In genomic region chr15:100083572-100083971, GRCh38 we compare ENCODE assay signal across 25 cellular contexts.
A peak's percentile ranks its signal among the peaks of the same experiment; 100 is the strongest.
DNase-seq lines count a peak whose midpoint lies in the region; ATAC-seq and TF ChIP-seq lines count a peak whose summit lies in the region.
"Had no signal": no experiment of that assay in that cellular context is flagged by ENCODE, and none has a peak within 500 bp of the region (broad histone marks: within the 10 kb centered on the region; RNA-seq: fewer than 3 reads in every experiment).

No MANE protein-coding gene starts in this region.

- TF ChIP-seq POLR2A in erythroblast (IDR thresholded peaks at IDR 0.05; ENCODE audit: low read length): no peak

- H3K36me3 Mint-ChIP-seq in activated CD4-positive, alpha-beta T cell treated with anti-CD3 and anti-CD28 coated beads, Interleukin-2, amount 10 ng/mL, durations not matched to agents 24 days and 14 days (ENCODE audit: low read depth): no peaks in the 10 kb centered on the region
- H3K36me3 Mint-ChIP-seq: natural killer cell treated with Interleukin-12 subunit alpha and Interleukin-12 subunit beta and Interleukin-15 and Interleukin-18, amount 100 ng/mL, for 72 hours; stimulated activated memory B cell treated with anti-CD40 and anti-IgM and Interleukin-4, amounts not matched to agents 10 μg/mL and 1 μg/mL and 100 μg/mL, for 72 hours had no signal

- no peak overlapping the region for H3K4me3 Mint-ChIP-seq in activated CD4-positive, alpha-beta T cell treated with anti-CD3 and anti-CD28 coated beads, Interleukin-2, amount 10 ng/mL, durations not matched to agents 24 days and 14 days
- H3K4me3 Mint-ChIP-seq: activated CD4-positive, alpha-beta T cell treated with anti-CD3 and anti-CD28 coated beads, Interleukin-2, amount 10 ng/mL, durations not matched to agents 7 days and 5 days; activated naive CD4-positive, alpha-beta T cell treated with anti-CD3 and anti-CD28 coated beads, Interleukin-2, amount 50 U/mL, for 24 hours; activated T-helper 1 cell treated with anti-CD3 and anti-CD28 coated beads, Interleukin-12 subunit alpha, Interleukin-12 subunit beta, Interleukin-2, Interleukin-4 antibody, amounts not matched to agents 30 ng/mL and 10 ng/mL and 1 ng/mL, durations not matched to agents 14 hours and 24 hours and 36 hours; effector memory CD8-positive, alpha-beta T cell; natural killer cell treated with Interleukin-12 subunit alpha and Interleukin-12 subunit beta and Interleukin-15 and Interleukin-18, amount 100 ng/mL, for 72 hours; stimulated activated memory B cell treated with anti-CD40 and anti-IgM and Interleukin-4, amounts not matched to agents 10 μg/mL and 1 μg/mL and 100 μg/mL, for 72 hours; T-helper 17 cell had no signal

- ATAC-seq in left cardiac atrium (peak; percentile 79 to 92), GM21723 (IDR thresholded peaks at IDR 0.05; ENCODE audit: unreplicated experiment) (no peak)
- ATAC-seq: effector memory CD8-positive, alpha-beta T cell; natural killer cell treated with Interleukin-12 subunit alpha and Interleukin-12 subunit beta and Interleukin-15 and Interleukin-18, amount 100 ng/mL, for 72 hours; stimulated activated memory B cell treated with anti-CD40 and anti-IgM and Interleukin-4, amounts not matched to agents 10 μg/mL and 1 μg/mL and 100 μg/mL, for 72 hours; T-helper 17 cell had no signal

- in situ Hi-C loops in ACHN (cut with HindIII; ENCODE audit: low pct_ligation_motif_present, low pct_unique_long_range_greater_than_20kb, low sequenced_read_pairs): no loop called here

- H3K4me1 Mint-ChIP-seq in activated CD4-positive, alpha-beta T cell treated with anti-CD3 and anti-CD28 coated beads, Interleukin-2, amount 10 ng/mL, durations not matched to agents 24 days and 14 days: no peaks in the 10 kb centered on the region
- H3K4me1 Mint-ChIP-seq: activated CD4-positive, alpha-beta T cell treated with anti-CD3 and anti-CD28 coated beads, Interleukin-2, amount 10 ng/mL, durations not matched to agents 7 days and 5 days; activated naive CD4-positive, alpha-beta T cell treated with anti-CD3 and anti-CD28 coated beads, Interleukin-2, amount 50 U/mL, for 24 hours; stimulated activated memory B cell treated with anti-CD40 and anti-IgM and Interleukin-4, amounts not matched to agents 10 μg/mL and 1 μg/mL and 100 μg/mL, for 72 hours; T-helper 17 cell had no signal

- no peak overlapping the region for H3K27ac Mint-ChIP-seq in activated CD4-positive, alpha-beta T cell treated with anti-CD3 and anti-CD28 coated beads, Interleukin-2, amount 10 ng/mL, durations not matched to agents 24 days and 14 days
- H3K27ac Mint-ChIP-seq: activated CD4-positive, alpha-beta T cell treated with anti-CD3 and anti-CD28 coated beads, Interleukin-2, amount 10 ng/mL, durations not matched to agents 7 days and 5 days; activated naive CD4-positive, alpha-beta T cell treated with anti-CD3 and anti-CD28 coated beads, Interleukin-2, amount 50 U/mL, for 24 hours; activated T-helper 1 cell treated with anti-CD3 and anti-CD28 coated beads, Interleukin-12 subunit alpha, Interleukin-12 subunit beta, Interleukin-2, Interleukin-4 antibody, amounts not matched to agents 30 ng/mL and 10 ng/mL and 1 ng/mL, durations not matched to agents 14 hours and 24 hours and 36 hours; effector memory CD8-positive, alpha-beta T cell; natural killer cell treated with Interleukin-12 subunit alpha and Interleukin-12 subunit beta and Interleukin-15 and Interleukin-18, amount 100 ng/mL, for 72 hours; stimulated activated memory B cell treated with anti-CD40 and anti-IgM and Interleukin-4, amounts not matched to agents 10 μg/mL and 1 μg/mL and 100 μg/mL, for 72 hours; T-helper 17 cell had no signal

- H3K9me3 Mint-ChIP-seq in activated CD4-positive, alpha-beta T cell treated with anti-CD3 and anti-CD28 coated beads, Interleukin-2, amount 10 ng/mL, durations not matched to agents 24 days and 14 days: no peaks in the 10 kb centered on the region
- H3K9me3 Mint-ChIP-seq: activated CD4-positive, alpha-beta T cell treated with anti-CD3 and anti-CD28 coated beads, Interleukin-2, amount 10 ng/mL, durations not matched to agents 7 days and 5 days; activated naive CD4-positive, alpha-beta T cell treated with anti-CD3 and anti-CD28 coated beads, Interleukin-2, amount 50 U/mL, for 24 hours; activated T-helper 1 cell treated with anti-CD3 and anti-CD28 coated beads, Interleukin-12 subunit alpha, Interleukin-12 subunit beta, Interleukin-2, Interleukin-4 antibody, amounts not matched to agents 30 ng/mL and 10 ng/mL and 1 ng/mL, durations not matched to agents 14 hours and 24 hours and 36 hours; natural killer cell treated with Interleukin-12 subunit alpha and Interleukin-12 subunit beta and Interleukin-15 and Interleukin-18, amount 100 ng/mL, for 72 hours had no signal

- peak; percentile 25 for DNase-seq in activated CD4-positive, alpha-beta T cell treated with anti-CD3 and anti-CD28 coated beads, Interleukin-2, amount 10 ng/mL, durations not matched to agents 24 days and 14 days
- no peak for DNase-seq in activated CD4-positive, alpha-beta T cell treated with anti-CD3 and anti-CD28 coated beads for 48 hours
- DNase-seq in left cardiac atrium: no peak
- DNase-seq in posterior vena cava (ENCODE audit: low spot score): peak; percentile 18
- DNase-seq in ACHN: no peak
- DNase-seq in NCI-H2171 treated with DMSO at 0.1 percent for 48 hours (lab: John Stamatoyannopoulos, UW): no peak
- DNase-seq in erythroblast (lab: John Stamatoyannopoulos, UW): no peak
- DNase-seq: activated CD4-positive, alpha-beta T cell treated with anti-CD3 and anti-CD28 coated beads, Interleukin-2, amount 10 ng/mL, durations not matched to agents 7 days and 5 days; AML-193; COR-L47; effector memory CD8-positive, alpha-beta T cell; GM23248; kidney glomerular epithelial cell; NCI-H1092; NCI-H2029; NCI-H345; PC-9; SJCRH30; stimulated activated CD4-positive, alpha-beta T cell treated with anti-CD3 and anti-CD28 coated beads, Interleukin-2, amount 100 ng/mL, for 24 hours; T-helper 17 cell had no signal

- intact Hi-C loops in activated CD4-positive, alpha-beta T cell treated with anti-CD3 and anti-CD28 coated beads, Interleukin-2, amount 10 ng/mL, durations not matched to agents 24 days and 14 days (cut with micrococcal nuclease): no loop called here
- intact Hi-C loops in left cardiac atrium (cut with DNase I) (no loop called here), posterior vena cava (cut with DNase I) (no loop called here)

- H3K27me3 Mint-ChIP-seq in activated CD4-positive, alpha-beta T cell treated with anti-CD3 and anti-CD28 coated beads, Interleukin-2, amount 10 ng/mL, durations not matched to agents 24 days and 14 days: no peaks in the 10 kb centered on the region
- H3K27me3 Mint-ChIP-seq: activated CD4-positive, alpha-beta T cell treated with anti-CD3 and anti-CD28 coated beads, Interleukin-2, amount 10 ng/mL, durations not matched to agents 7 days and 5 days; activated naive CD4-positive, alpha-beta T cell treated with anti-CD3 and anti-CD28 coated beads, Interleukin-2, amount 50 U/mL, for 24 hours; T-helper 17 cell had no signal

Comparison
In these comparisons a context has a peak if more than half of its experiments do, and no peak if none do; other contexts are left out.
1. DNase-seq: peak in activated CD4-positive, alpha-beta T cell treated with anti-CD3 and anti-CD28 coated beads, Interleukin-2, amount 10 ng/mL, durations not matched to agents 24 days and 14 days (single experiment) and posterior vena cava (single experiment); none in activated CD4-positive, alpha-beta T cell treated with anti-CD3 and anti-CD28 coated beads for 48 hours (single experiment), left cardiac atrium (single experiment), ACHN (single experiment), NCI-H2171 treated with DMSO at 0.1 percent for 48 hours (single experiment) and erythroblast (0 of 2).